17 cellular contexts compared by ENCODE assay signal in the genomic region with DNA sequence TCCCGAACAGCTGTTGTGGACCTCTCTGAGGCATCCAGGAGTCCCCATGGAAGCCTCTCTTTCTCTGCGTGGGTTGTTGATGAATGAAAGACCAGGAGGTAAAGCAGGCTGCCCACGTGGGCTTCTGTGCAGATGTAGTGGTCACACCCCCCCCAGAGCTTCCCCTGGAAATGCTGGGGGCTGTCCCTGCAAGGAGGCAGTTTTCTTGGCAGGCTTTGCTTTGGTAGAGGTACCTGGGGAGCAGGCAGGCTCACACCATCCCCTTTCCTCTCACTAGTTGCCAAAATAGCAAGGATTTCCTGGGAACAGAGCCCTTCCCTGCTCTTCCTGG.
"Had no signal": no experiment of that assay in that cellular context is flagged by ENCODE, and none has a peak within 500 bp of the region (broad histone marks: within the 10 kb centered on the region; RNA-seq: fewer than 3 reads in every experiment).

No MANE protein-coding gene starts in this region.

- H3K9me3 Mint-ChIP-seq: activated B cell treated with CpG ODN at 0.5 μM for 24 hours, natural killer cell, T-cell had no signal

- H3K4me1 Mint-ChIP-seq: activated B cell treated with CpG ODN at 0.5 μM for 24 hours, natural killer cell had no signal

- H3K27ac Mint-ChIP-seq: activated B cell treated with CpG ODN at 0.5 μM for 24 hours; activated naive CD8-positive, alpha-beta T cell; natural killer cell; T-cell had no signal

- ATAC-seq: body of pancreas, natural killer cell had no signal

- H3K27ac ChIP-seq: body of pancreas, coronary artery, testis had no signal

- DNase-seq: activated B cell treated with CpG ODN at 0.5 μM for 24 hours; activated CD4-positive, alpha-beta T cell treated with anti-CD3 and anti-CD28 coated beads for 48 hours; activated CD8-positive, alpha-beta memory T cell treated with anti-CD3 and anti-CD28 coated beads for 24 hours; activated CD8-positive, alpha-beta memory T cell treated with anti-CD3 and anti-CD28 coated beads, Interleukin-2, amount 50 U/mL, for 48 hours; activated gamma-delta T cell; body of pancreas; islet precursor cell; natural killer cell; retina; SK-N-SH; stimulated activated CD4-positive, alpha-beta T cell treated with anti-CD3 and anti-CD28 coated beads, Interleukin-12 subunit alpha, Interleukin-12 subunit beta, amount 100 ng/mL, for 4 hours; stimulated activated CD4-positive, alpha-beta T cell treated with anti-CD3 and anti-CD28 coated beads, Interleukin-2, amount 100 ng/mL, for 24 hours; testis had no signal

- H3K9me3 ChIP-seq: body of pancreas, SK-N-SH, testis had no signal

- H3K4me1 ChIP-seq: body of pancreas had no signal

- H3K4me3 Mint-ChIP-seq: activated B cell treated with CpG ODN at 0.5 μM for 24 hours; activated naive CD8-positive, alpha-beta T cell; natural killer cell; T-cell had no signal

- H3K36me3 Mint-ChIP-seq: activated naive CD8-positive, alpha-beta T cell; natural killer cell; T-cell had no signal

- H3K4me3 ChIP-seq: body of pancreas, coronary artery, lung, testis had no signal
